Comparison of ENCODE assay signal across 3 cellular contexts in the genomic region with DNA sequence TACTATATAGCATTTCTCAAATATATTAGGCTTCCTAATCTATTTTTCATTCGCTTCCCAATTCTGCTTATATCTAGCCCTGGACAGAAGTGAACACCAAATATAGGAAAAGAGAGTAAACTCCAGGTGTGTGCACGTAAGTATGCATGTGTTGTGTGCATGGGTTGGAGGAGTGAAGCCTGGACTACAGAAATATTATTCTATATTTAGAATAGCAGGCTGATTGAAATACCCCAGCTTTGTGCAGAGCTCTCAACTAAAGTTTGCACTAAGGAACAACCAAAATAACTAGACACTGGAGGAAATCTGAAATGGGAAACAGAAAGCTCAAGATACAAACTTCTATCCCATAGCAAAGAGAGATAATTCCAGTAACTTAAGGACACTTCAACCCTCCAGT.
"Had no signal": no experiment of that assay in that cellular context is flagged by ENCODE, and none has a peak within 500 bp of the region (broad histone marks: within the 10 kb centered on the region; RNA-seq: fewer than 3 reads in every experiment).

No MANE protein-coding gene starts in this region.

- DNase-seq: GDM1, GF-D8 had no signal

- ATAC-seq: GM12878 had no signal
